Comparison of ENCODE assay signal across 18 cellular contexts in genomic region chr4:84708406-84709135, GRCh38.
DNase-seq lines count a peak whose midpoint lies in the region; ATAC-seq, FAIRE-seq and TF ChIP-seq lines count a peak whose summit lies in the region.
"Had no signal": no experiment of that assay in that cellular context is flagged by ENCODE, and none has a peak within 500 bp of the region (broad histone marks: within the 10 kb centered on the region; RNA-seq: fewer than 3 reads in every experiment).

No MANE protein-coding gene starts in this region.

- intact Hi-C loops in heart right ventricle (cut with DNase I), result no loop called here

- ATAC-seq in HG03045 (IDR thresholded peaks at IDR 0.05; ENCODE audit: unreplicated experiment) (no peak), heart right ventricle (no peak)
- ATAC-seq: A549 had no signal

- H3K4me3 ChIP-seq in bronchial epithelial cell (ENCODE audit: low read depth, low read length) (no peak overlapping the region), heart right ventricle (no peak overlapping the region)
- H3K4me3 ChIP-seq: A549 had no signal

- H3K9me3 ChIP-seq in heart right ventricle, result no peaks in the 10 kb centered on the region
- H3K9me3 ChIP-seq: A549 had no signal

- H3K27me3 ChIP-seq in bronchial epithelial cell (ENCODE audit: control insufficient read depth, insufficient read depth, low read length) (no peaks in the 10 kb centered on the region), heart right ventricle (no peaks in the 10 kb centered on the region)

- no peak overlapping the region for H3K27ac ChIP-seq in heart right ventricle
- H3K27ac ChIP-seq: A549 had no signal

- FAIRE-seq in bronchial epithelial cell (lab: Jason Lieb, UNC), result no peak
- peak; percentile 56 for FAIRE-seq in islet of Langerhans (lab: Jason Lieb, UNC)
- FAIRE-seq: A549, GM12892 had no signal

- TF ChIP-seq CTCF in bronchial epithelial cell (IDR thresholded peaks at IDR 0.05; ENCODE audit: insufficient read depth, low read length, severe bottlenecking), result no peak
- no peak for TF ChIP-seq CTCF in heart right ventricle (IDR thresholded peaks at IDR 0.05)

- DNase-seq in DMS79 (lab: John Stamatoyannopoulos, UW), result peak; percentile 69
- DNase-seq in HT1080 (ENCODE audit: low read depth), result peak; percentile 7
- DNase-seq in bronchial epithelial cell (ENCODE audit: low read depth), result peak; percentile 2
- no peak for DNase-seq in heart right ventricle
- no peak for DNase-seq in epidermal melanocyte (ENCODE audit: insufficient read length, low spot score)
- DNase-seq in NCI-H128 (lab: John Stamatoyannopoulos, UW; ENCODE audit: unreplicated experiment), result no peak
- DNase-seq: COR-L47, DMS153, MV-4-11, NCI-H1436 treated with DMSO at 0.1 percent for 48 hours, NCI-H2081, NCI-H345, NCI-H526 treated with DMSO at 0.1 percent for 48 hours, RPMI8226 had no signal

- H3K4me1 ChIP-seq in heart right ventricle, result peaks cover 0 to 3% (median 0%) of the 10 kb centered on the region in 9 donors
- H3K4me1 ChIP-seq: A549 had no signal

- 96 to 98% methylated on average over 6 of the region's 6 CpGs for WGBS in heart right ventricle, 2 donors

- peaks cover 9% of the 10 kb centered on the region for H3K36me3 ChIP-seq in bronchial epithelial cell (ENCODE audit: control insufficient read depth, insufficient read depth, low read length)
- H3K36me3 ChIP-seq in heart right ventricle, result peaks cover 0 to 100% (median 69%) of the 10 kb centered on the region in 9 donors

Comparison
In these comparisons a context has a peak if more than half of its experiments do, and no peak if none do; other contexts are left out.
1. DNase-seq: peak in DMS79 (single experiment), HT1080 (single experiment) and bronchial epithelial cell (single experiment); none in heart right ventricle (0 of 2), epidermal melanocyte (single experiment) and NCI-H128 (single experiment).